Comparison of ENCODE assay signal across 8 cellular contexts in genomic region chr14:76546426-76547221, GRCh38.
DNase-seq lines count a peak whose midpoint lies in the region; ATAC-seq and TF ChIP-seq lines count a peak whose summit lies in the region.

No MANE protein-coding gene starts in this region.

- ATAC-seq in HG03342 (IDR thresholded peaks at IDR 0.05; ENCODE audit: unreplicated experiment) = no peak

- no peak overlapping the region for H3K9ac ChIP-seq in endodermal cell (ENCODE audit: extremely low read depth, low read length, poor library complexity, severe bottlenecking)

- H3K36me3 ChIP-seq in BE2C (no peaks in the 10 kb centered on the region), endodermal cell (ENCODE audit: control insufficient read depth, insufficient read depth, low read length) (no peaks in the 10 kb centered on the region), spleen (no peaks in the 10 kb centered on the region)

- 68 to 72% methylated on average over 5 to 9 of the region's 10 CpGs for WGBS in endodermal cell (ENCODE audit: insufficient coverage in 1 of 2, insufficient read length in 1 of 2), 2 experiments
- WGBS in spleen, 5 donors = 57 to 63% (median 60%) methylated on average over 10 of the region's 10 CpGs

- no peaks in the 10 kb centered on the region for H3K36me3 Mint-ChIP-seq in endodermal cell (ENCODE audit: low read depth)

- H3K27ac Mint-ChIP-seq in endodermal cell = peak overlapping the region; percentile 53

- no peaks in the 10 kb centered on the region for H3K9me3 Mint-ChIP-seq in endodermal cell

- H3K4me1 ChIP-seq in BE2C = no peaks in the 10 kb centered on the region
- H3K4me1 ChIP-seq in endodermal cell (ENCODE audit: control insufficient read depth, insufficient read depth, low read length) = no peaks in the 10 kb centered on the region
- H3K4me1 ChIP-seq in spleen = peaks cover 0 to 3% (median 0%) of the 10 kb centered on the region in 6 donors

- no peaks in the 10 kb centered on the region for H3K27me3 Mint-ChIP-seq in endodermal cell (ENCODE audit: insufficient read depth)

- intact Hi-C loops in spleen (cut with DNase I; ENCODE audit: low total_unique reads) = no loop called here
- intact Hi-C loops in posterior vena cava (cut with DNase I) = no loop called here

- H3K4me3 Mint-ChIP-seq in endodermal cell = no peak overlapping the region

- H3K4me1 Mint-ChIP-seq in endodermal cell = peaks cover 29% of the 10 kb centered on the region

- H3K4me3 ChIP-seq in BE2C (ENCODE audit: low read depth, low read length) (no peak overlapping the region), GM12875 (ENCODE audit: low read depth, low read length) (no peak overlapping the region), endodermal cell (ENCODE audit: low read length) (no peak overlapping the region), spleen (no peak overlapping the region)

- H3K27me3 ChIP-seq in BE2C (no peaks in the 10 kb centered on the region), endodermal cell (ENCODE audit: control insufficient read depth, insufficient read depth, low read length, poor library complexity, severe bottlenecking) (no peaks in the 10 kb centered on the region), spleen (replicated peaks in 1 of 7) (peaks cover 0 to 10% (median 0%) of the 10 kb centered on the region in 7 donors)

- H3K9me3 ChIP-seq in BE2C (no peaks in the 10 kb centered on the region), endodermal cell (ENCODE audit: control insufficient read depth, low read length) (no peaks in the 10 kb centered on the region), spleen (no peaks in the 10 kb centered on the region)

- no peak for TF ChIP-seq POLR2A in spleen (IDR thresholded peaks at IDR 0.05)

- peak; percentile 69 for DNase-seq in BE2C
- peak; percentile 84 for DNase-seq in NCI-H69 (lab: John Stamatoyannopoulos, UW)
- peak; percentile 92 for DNase-seq in endodermal cell
- no peak for DNase-seq in spleen
- no peak for DNase-seq in posterior vena cava (ENCODE audit: low spot score)
- no peak for DNase-seq in HPDE6-E6E7 (ENCODE audit: extremely low spot score)

- H3K27ac ChIP-seq in endodermal cell (ENCODE audit: low read depth, low read length) (no peak overlapping the region), spleen (no peak overlapping the region)

- TF ChIP-seq CTCF in BE2C (IDR thresholded peaks at IDR 0.05; ENCODE audit: low read depth, low read length) (peak; percentile 86), GM12875 (IDR thresholded peaks at IDR 0.05; ENCODE audit: borderline replicate concordance, insufficient read depth, low read depth, low read length) (peak; percentile 55; the same call in 1 of the 2 replicates), endodermal cell (conservative IDR thresholded peaks at IDR 0.05) (peak; percentile 89), spleen (IDR thresholded peaks at IDR 0.05 in 8 of 11, conservative IDR thresholded peaks at IDR 0.05 in 3 of 11) (peak in 7 of 11 experiments; percentile 10 to 49 (median 34))

Comparison
In these comparisons a context has a peak if more than half of its experiments do, and no peak if none do; other contexts are left out.
1. DNase-seq: peak in BE2C (single experiment), NCI-H69 (single experiment) and endodermal cell (single experiment); none in spleen (single experiment), posterior vena cava (single experiment) and HPDE6-E6E7 (single experiment).
2. CTCF ChIP-seq: peak in every context shown above with its lines; median percentile 89 in endodermal cell; 86 in BE2C; 55 in GM12875; 34 in spleen.